1 cellular context compared by ENCODE assay signal in the genomic region with DNA sequence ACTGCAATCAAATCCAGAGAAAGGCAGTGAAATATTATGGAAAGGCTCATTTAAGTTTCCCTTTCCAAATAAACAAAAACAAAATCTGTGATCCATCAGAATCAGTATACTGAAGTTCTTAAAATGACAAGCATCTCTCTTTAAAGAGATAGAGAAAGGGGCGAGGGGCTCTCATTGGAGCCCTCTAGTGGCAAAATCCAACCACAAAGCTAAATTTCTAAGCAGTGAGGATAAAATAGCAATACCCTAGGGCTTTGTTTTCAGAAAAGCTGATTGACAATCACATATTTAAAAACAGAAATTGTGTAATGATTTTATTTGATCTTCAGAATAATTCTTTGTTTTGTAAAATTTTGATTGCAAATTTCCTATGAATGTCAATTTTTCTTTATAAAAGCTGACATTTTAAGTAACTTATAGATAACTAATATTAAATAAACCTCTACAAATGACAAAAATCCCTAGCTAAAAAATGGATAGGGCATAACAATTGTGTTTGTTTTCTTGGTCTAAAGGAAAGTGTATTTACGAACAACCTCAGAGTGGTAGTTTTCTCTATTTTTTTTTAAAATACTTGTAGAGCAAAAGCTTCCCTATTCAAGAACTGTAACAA.
TF ChIP-seq lines count a peak whose summit lies in the region.

No MANE protein-coding gene starts in this region.

TF ChIP-seq in WTC11, 78 proteins besides CTCF, POLR2A, EP300 and RAD21 (continued from another document):
- no peak for TF ChIP-seq ATF2 (CRISPR knock-in tag; IDR thresholded peaks at IDR 0.05; ENCODE audit: borderline replicate concordance, low read depth)
- TF ChIP-seq, protein P1, sequence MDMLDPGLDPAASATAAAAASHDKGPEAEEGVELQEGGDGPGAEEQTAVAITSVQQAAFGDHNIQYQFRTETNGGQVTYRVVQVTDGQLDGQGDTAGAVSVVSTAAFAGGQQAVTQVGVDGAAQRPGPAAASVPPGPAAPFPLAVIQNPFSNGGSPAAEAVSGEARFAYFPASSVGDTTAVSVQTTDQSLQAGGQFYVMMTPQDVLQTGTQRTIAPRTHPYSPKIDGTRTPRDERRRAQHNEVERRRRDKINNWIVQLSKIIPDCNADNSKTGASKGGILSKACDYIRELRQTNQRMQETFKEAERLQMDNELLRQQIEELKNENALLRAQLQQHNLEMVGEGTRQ (CRISPR knock-in tag; IDR thresholded peaks at IDR 0.05), result no peak
- TF ChIP-seq ZNF263 (CRISPR knock-in tag; IDR thresholded peaks at IDR 0.05; ENCODE audit: low read depth), result no peak
- TF ChIP-seq ZNF121 (CRISPR knock-in tag; IDR thresholded peaks at IDR 0.05), result no peak
- no peak for TF ChIP-seq RELA (CRISPR knock-in tag; IDR thresholded peaks at IDR 0.05; ENCODE audit: borderline replicate concordance)
- no peak for TF ChIP-seq JUN (CRISPR knock-in tag; IDR thresholded peaks at IDR 0.05)
- TF ChIP-seq SOX15 (CRISPR knock-in tag; IDR thresholded peaks at IDR 0.05), result no peak
- TF ChIP-seq ZNF232 (CRISPR knock-in tag; IDR thresholded peaks at IDR 0.05), result no peak
